11 cellular contexts compared by ENCODE assay signal in genomic region chr22:35835267-35835997, GRCh38.
DNase-seq lines count a peak whose midpoint lies in the region; ATAC-seq and TF ChIP-seq lines count a peak whose summit lies in the region.
"Had no signal": no experiment of that assay in that cellular context is flagged by ENCODE, and none has a peak within 500 bp of the region (broad histone marks: within the 10 kb centered on the region; RNA-seq: fewer than 3 reads in every experiment).

No MANE protein-coding gene starts in this region.

- H3K4me1 ChIP-seq in NT2/D1 (ENCODE audit: insufficient read depth, insufficient read length), result no peaks in the 10 kb centered on the region

- peak overlapping the region; percentile 62 for H3K4me3 ChIP-seq in NT2/D1 (ENCODE audit: insufficient read length, low read depth)

- ATAC-seq in GM19324 (IDR thresholded peaks at IDR 0.05; ENCODE audit: low FRiP score, unreplicated experiment), result no peak
- no peak for ATAC-seq in naive thymus-derived CD8-positive, alpha-beta T cell

- peak overlapping the region; percentile 80 for H3K4me3 Mint-ChIP-seq in neural crest cell
- H3K4me3 Mint-ChIP-seq in naive thymus-derived CD8-positive, alpha-beta T cell, result no peak overlapping the region

- H3K27ac ChIP-seq in epithelial cell of prostate, result peak overlapping the region; percentile 89

- no peaks in the 10 kb centered on the region for H3K36me3 Mint-ChIP-seq in neural crest cell (ENCODE audit: low read depth)
- H3K36me3 Mint-ChIP-seq in naive thymus-derived CD8-positive, alpha-beta T cell, result no peaks in the 10 kb centered on the region
- H3K36me3 Mint-ChIP-seq: activated naive CD4-positive, alpha-beta T cell treated with anti-CD3 and anti-CD28 coated beads, Interleukin-2, amount 50 U/mL, for 72 hours had no signal

- H3K9me3 Mint-ChIP-seq in neural crest cell, result no peaks in the 10 kb centered on the region
- H3K9me3 Mint-ChIP-seq in naive thymus-derived CD8-positive, alpha-beta T cell, result no peaks in the 10 kb centered on the region
- H3K9me3 Mint-ChIP-seq: activated naive CD4-positive, alpha-beta T cell treated with anti-CD3 and anti-CD28 coated beads, Interleukin-2, amount 50 U/mL, for 72 hours had no signal

- H3K4me1 Mint-ChIP-seq in neural crest cell, result peaks cover 66% of the 10 kb centered on the region
- H3K4me1 Mint-ChIP-seq in naive thymus-derived CD8-positive, alpha-beta T cell, result peaks cover 5 to 16% (median 10%) of the 10 kb centered on the region in 4 donors

- peak overlapping the region; percentile 83 for H3K9ac ChIP-seq in NT2/D1 (ENCODE audit: insufficient read length, low read depth)

- no peaks in the 10 kb centered on the region for H3K27me3 Mint-ChIP-seq in neural crest cell (ENCODE audit: low read depth)
- peaks cover 16 to 28% (median 21%) of the 10 kb centered on the region in 5 donors for H3K27me3 Mint-ChIP-seq in naive thymus-derived CD8-positive, alpha-beta T cell

- H3K27ac Mint-ChIP-seq in neural crest cell (ENCODE audit: unreplicated experiment), result peak overlapping the region; percentile 94
- no peak overlapping the region for H3K27ac Mint-ChIP-seq in naive thymus-derived CD8-positive, alpha-beta T cell

- H3K27me3 ChIP-seq in NT2/D1 (ENCODE audit: insufficient read depth, insufficient read length), result no peaks in the 10 kb centered on the region

- H3K9me3 ChIP-seq in NT2/D1 (ENCODE audit: insufficient read depth, low read length), result no peaks in the 10 kb centered on the region

- POLR2A ChIA-PET in naive thymus-derived CD8-positive, alpha-beta T cell (lab: Charles Lee), result no interaction called here

- TF ChIP-seq CTCF in AG09319 (IDR thresholded peaks at IDR 0.05; ENCODE audit: low read depth, low read length), result no peak
- no peak for TF ChIP-seq CTCF in neural crest cell (conservative IDR thresholded peaks at IDR 0.05)

- DNase-seq in AG09319 (ENCODE audit: extremely low read depth, low read depth) (peak; percentile 46), NT2/D1 (ENCODE audit: low read depth, low spot score) (no peak), epithelial cell of prostate (ENCODE audit: low read depth, low spot score) (no peak), neural crest cell (ENCODE audit: low read depth, low spot score) (no peak), SHP77 (lab: John Stamatoyannopoulos, UW) (no peak), NCI-H146 (lab: John Stamatoyannopoulos, UW) (no peak)
- DNase-seq in naive thymus-derived CD8-positive, alpha-beta T cell, result no peak
- DNase-seq: GF-D8; stimulated activated CD4-positive, alpha-beta T cell treated with anti-CD3 and anti-CD28 coated beads, Interleukin-15, amount 100 ng/mL, for 24 hours had no signal

- peaks cover 9% of the 10 kb centered on the region for H3K36me3 ChIP-seq in NT2/D1 (ENCODE audit: insufficient read depth, insufficient read length, low read length)
